ENCODE assay signal across 19 cellular contexts in genomic region chr12:13210022-13210539, GRCh38. TPM values are rescaled to one million over a fixed set of nuclear protein-coding genes. Genes with fewer than 3 reads are reported as not detected.
A peak's percentile ranks its signal among the peaks of the same experiment; 100 is the strongest.
DNase-seq lines count a peak whose midpoint lies in the region; ATAC-seq, FAIRE-seq and TF ChIP-seq lines count a peak whose summit lies in the region.
"Had no signal": no experiment of that assay in that cellular context is flagged by ENCODE, and none has a peak within 500 bp of the region (broad histone marks: within the 10 kb centered on the region; RNA-seq: fewer than 3 reads in every experiment).

No MANE protein-coding gene starts in this region.

- H3K4me3 ChIP-seq in heart right ventricle (no peak overlapping the region), astrocyte (ENCODE audit: insufficient read depth, low read depth, low read length) (no peak overlapping the region), left lung (no peak overlapping the region), coronary artery (no peak overlapping the region), aorta (ENCODE audit: low read length in 2 of 2) (no peak overlapping the region)
- H3K4me3 ChIP-seq: right atrium auricular region, vagina had no signal

- no peak overlapping the region for H3K27ac Mint-ChIP-seq in astrocyte (ENCODE audit: unreplicated experiment)
- H3K27ac Mint-ChIP-seq in type B pancreatic cell, result peak overlapping the region; percentile 99
- H3K27ac Mint-ChIP-seq: CD4-positive, alpha-beta memory T cell; T-helper 2 cell treated with Interferon-gamma antibody and Interleukin-4, amounts not matched to agents 5 μg/mL and 100 μg/mL, for 36 hours had no signal

- H3K27ac ChIP-seq in heart right ventricle (peak overlapping the region in 6 of 10 donors; percentile 0 to 77 (median 44)), astrocyte (ENCODE audit: low read depth, low read length) (no peak overlapping the region), left lung (peak overlapping the region; percentile 15 to 27), coronary artery (peak overlapping the region in 1 of 2 donors; percentile 46), aorta (ENCODE audit: low read depth in 1 of 2, low read length in 2 of 2) (no peak overlapping the region)

- H3K9me3 Mint-ChIP-seq in astrocyte (ENCODE audit: unreplicated experiment), result no peaks in the 10 kb centered on the region
- H3K9me3 Mint-ChIP-seq in type B pancreatic cell, result no peaks in the 10 kb centered on the region
- H3K9me3 Mint-ChIP-seq: CD4-positive, alpha-beta memory T cell; T-helper 2 cell treated with Interferon-gamma antibody and Interleukin-4, amounts not matched to agents 5 μg/mL and 100 μg/mL, for 36 hours had no signal

- no peak overlapping the region for H3K4me3 Mint-ChIP-seq in astrocyte (ENCODE audit: unreplicated experiment)
- peak overlapping the region; percentile 56 for H3K4me3 Mint-ChIP-seq in type B pancreatic cell
- H3K4me3 Mint-ChIP-seq: CD4-positive, alpha-beta memory T cell; T-helper 2 cell treated with Interferon-gamma antibody and Interleukin-4, amounts not matched to agents 5 μg/mL and 100 μg/mL, for 36 hours had no signal

- H3K4me2 ChIP-seq in astrocyte (ENCODE audit: low read length), result peak overlapping the region; percentile 81

- H3K9ac ChIP-seq in astrocyte (ENCODE audit: low read length), result peak overlapping the region; percentile 1

- no peak for DNase-seq in heart right ventricle
- DNase-seq in left ventricle myocardium superior, result no peak
- no peak for DNase-seq in astrocyte (ENCODE audit: low read depth)
- DNase-seq in left lung, result no peak
- DNase-seq in type B pancreatic cell (ENCODE audit: extremely low spot score, unreplicated experiment), result no peak
- DNase-seq in RKO (ENCODE audit: low spot score), result no peak
- no peak for DNase-seq in coronary artery (ENCODE audit: low spot score)
- no peak for DNase-seq in aorta
- DNase-seq: activated CD4-positive, CD25-positive, alpha-beta regulatory T cell; activated gamma-delta T cell treated with Interleukin-2 at 50 U/mL for 16 hours; CD4-positive, alpha-beta memory T cell; DND-41; glutamatergic neuron; NCI-H1930; NCI-H524; SIG-M5 had no signal

- no peaks in the 10 kb centered on the region for H3K27me3 ChIP-seq in heart right ventricle
- no peaks in the 10 kb centered on the region for H3K27me3 ChIP-seq in astrocyte (ENCODE audit: insufficient read depth, low read length)
- H3K27me3 ChIP-seq in left lung, result no peaks in the 10 kb centered on the region
- no peaks in the 10 kb centered on the region for H3K27me3 ChIP-seq in aorta (ENCODE audit: control insufficient read depth in 1 of 2, insufficient read depth in 2 of 2, low read length in 1 of 2)
- H3K27me3 ChIP-seq: right atrium auricular region, vagina had no signal

- FAIRE-seq in astrocyte (lab: Jason Lieb, UNC), result no peak

- intact Hi-C loops in heart right ventricle (cut with DNase I), result loop anchor here in 9 of 10 donors (2.0 to 10.0 kb wide), 8 partner anchors 113 to 295 kb away; partner anchors contain the start of gene HEBP1 (in 3 of the 9)
- intact Hi-C loops in left ventricle myocardium superior (cut with micrococcal nuclease), result loop anchor here (5.0 kb wide), 2 partner anchors 113 to 293 kb away; no protein-coding TSS in a partner anchor
- intact Hi-C loops in left lung (cut with DNase I), result no loop called here
- intact Hi-C loops in aorta (cut with DNase I), result loop anchor here (5.0 to 10.0 kb wide), 5 partner anchors 113 to 395 kb away; partner anchors contain the start of gene DDX47 (in 1 of the 2)

- H3K4me1 Mint-ChIP-seq in astrocyte (ENCODE audit: low read depth, unreplicated experiment) (peaks cover 56% of the 10 kb centered on the region), type B pancreatic cell (ENCODE audit: unreplicated experiment) (peaks cover 48% of the 10 kb centered on the region)

- TF ChIP-seq CTCF in heart right ventricle (IDR thresholded peaks at IDR 0.05), result no peak
- no peak for TF ChIP-seq CTCF in astrocyte (IDR thresholded peaks at IDR 0.05; ENCODE audit: insufficient read depth, low read depth, low read length)
- TF ChIP-seq CTCF in left lung (IDR thresholded peaks at IDR 0.05), result no peak
- TF ChIP-seq CTCF in type B pancreatic cell (conservative IDR thresholded peaks at IDR 0.05), result no peak
- TF ChIP-seq CTCF in coronary artery (IDR thresholded peaks at IDR 0.05), result no peak

- H3K27me3 Mint-ChIP-seq in astrocyte (ENCODE audit: low read depth, unreplicated experiment) (no peaks in the 10 kb centered on the region), type B pancreatic cell (peaks cover 16% of the 10 kb centered on the region)
- H3K27me3 Mint-ChIP-seq: CD4-positive, alpha-beta memory T cell had no signal

- H4K20me1 ChIP-seq in astrocyte (ENCODE audit: insufficient read depth, low read length), result peaks cover 14% of the 10 kb centered on the region

- peak in 1 of 8 donors; percentile 13 for ATAC-seq in heart right ventricle
- no peak for ATAC-seq in left ventricle myocardium superior
- no peak for ATAC-seq in left lung
- no peak for ATAC-seq in aorta (ENCODE audit: low FRiP score)

- H2AFZ ChIP-seq in astrocyte (ENCODE audit: low read depth, low read length), result no peak overlapping the region

- H3K36me3 Mint-ChIP-seq in astrocyte (ENCODE audit: low read depth, unreplicated experiment) (peaks cover 6% of the 10 kb centered on the region), type B pancreatic cell (peaks cover 43% of the 10 kb centered on the region)
- H3K36me3 Mint-ChIP-seq: CD4-positive, alpha-beta memory T cell had no signal

- H3K9me3 ChIP-seq in heart right ventricle, result no peaks in the 10 kb centered on the region
- H3K9me3 ChIP-seq in astrocyte (ENCODE audit: insufficient read depth, low read depth, low read length), result no peaks in the 10 kb centered on the region
- no peaks in the 10 kb centered on the region for H3K9me3 ChIP-seq in left lung
- no peaks in the 10 kb centered on the region for H3K9me3 ChIP-seq in aorta (ENCODE audit: control insufficient read depth, low read length)
- H3K9me3 ChIP-seq: right atrium auricular region, vagina had no signal

- 69 to 95% methylated on average over 1 of the region's 1 CpG for WGBS in heart right ventricle, 2 donors
- 95 to 100% methylated on average over 1 of the region's 1 CpG for WGBS in aorta, 2 donors

- peaks cover 56% of the 10 kb centered on the region for H3K79me2 ChIP-seq in astrocyte (ENCODE audit: insufficient read depth, low read length)

- H3K4me1 ChIP-seq in heart right ventricle (peaks cover 18 to 70% (median 65%) of the 10 kb centered on the region in 9 donors), astrocyte (ENCODE audit: insufficient read depth, low read length) (peaks cover 54% of the 10 kb centered on the region), left lung (peaks cover 31 to 65% of the 10 kb centered on the region in 2 donors), aorta (ENCODE audit: control insufficient read depth in 1 of 2, insufficient read depth in 2 of 2, low read length in 2 of 2) (no peaks in the 10 kb centered on the region)

- peaks cover 0 to 41% (median 15%) of the 10 kb centered on the region in 9 donors for H3K36me3 ChIP-seq in heart right ventricle
- H3K36me3 ChIP-seq in astrocyte (ENCODE audit: insufficient read depth, low read length), result peaks cover 31% of the 10 kb centered on the region
- H3K36me3 ChIP-seq in left lung, result peaks cover 0 to 35% of the 10 kb centered on the region in 2 donors
- no peaks in the 10 kb centered on the region for H3K36me3 ChIP-seq in aorta (ENCODE audit: control insufficient read depth in 1 of 2, insufficient read depth in 2 of 2, low read length in 1 of 2)

RNA-seq across cellular contexts. Expression of gene EMP1, which starts 13.6 kb away (rescaled TPM):
- 100 to 1,000 TPM in 4 of 10 donors, 10 to 100 TPM in 6; 74.6 to 403 (median 98.5) TPM for total RNA-seq in heart right ventricle
- 10 to 100 TPM; 46.2 to 55.5 TPM for polyA plus RNA-seq in heart right ventricle
- total RNA-seq in left ventricle myocardium superior, result 76.8 TPM
- 57.6 and 71.7 TPM in 2 replicates for total RNA-seq in astrocyte
- total RNA-seq in left lung, result 100 to 1,000 TPM; 276 to 369 TPM
- 340 and 2,561 TPM in 2 replicates for total RNA-seq in type B pancreatic cell (ENCODE audit: low replicate concordance)
- total RNA-seq in aorta, result 100 to 1,000 TPM; 593 to 594 TPM
- polyA plus RNA-seq in aorta, result 10 to 100 TPM; 32.6 to 39.4 TPM

Comparison
In these comparisons a context has a peak if more than half of its experiments do, and no peak if none do; other contexts are left out.
1. H3K27ac ChIP-seq: peak in heart right ventricle (6 of 10) and left lung (2 of 2); none in astrocyte (single experiment) and aorta (0 of 2).
2. intact Hi-C loops: an anchor here in heart right ventricle (2.0 to 10.0 kb wide), left ventricle myocardium superior (5.0 kb wide) and aorta (5.0 to 10.0 kb wide); none called in left lung.